2 cellular contexts compared by ENCODE assay signal in the genomic region with DNA sequence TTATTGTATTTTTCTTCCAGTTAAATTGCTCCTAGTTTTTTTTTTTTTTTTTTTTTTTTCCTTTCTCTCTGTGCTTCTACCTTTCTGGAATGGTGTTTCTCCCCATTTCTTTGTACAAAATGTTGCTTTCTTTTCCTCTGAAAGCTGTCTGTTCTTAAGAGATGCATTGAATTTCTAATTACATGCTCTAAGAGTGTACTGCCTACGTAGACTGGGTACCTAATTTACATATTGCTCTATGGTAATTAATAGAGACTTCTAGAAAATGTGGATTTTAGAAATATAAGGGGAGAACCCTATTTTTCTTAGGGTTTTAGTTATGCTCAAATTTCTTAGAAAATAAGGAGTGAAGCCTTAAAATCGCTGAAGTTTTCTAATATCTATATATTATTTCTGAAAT.
TF ChIP-seq lines count a peak whose summit lies in the region.

No MANE protein-coding gene starts in this region.

TF ChIP-seq in GM23338, 12 proteins besides CTCF, POLR2A, EP300 and RAD21:
- TF ChIP-seq NANOG (IDR thresholded peaks at IDR 0.05; ENCODE audit: borderline replicate concordance) (no peak), EZH2phosphoT487 (IDR thresholded peaks at IDR 0.05; ENCODE audit: unreplicated experiment) (no peak), POLR2AphosphoS5 (IDR thresholded peaks at IDR 0.05; ENCODE audit: low read depth) (no peak), CREB1 (CRISPR knock-in tag; IDR thresholded peaks at IDR 0.05; ENCODE audit: low read depth) (no peak), ZNF331 (CRISPR knock-in tag; IDR thresholded peaks at IDR 0.05; ENCODE audit: low read depth) (no peak), EZH2 (IDR thresholded peaks at IDR 0.05; ENCODE audit: low read depth, unreplicated experiment) (no peak), STAT1 (IDR thresholded peaks at IDR 0.05; ENCODE audit: unreplicated experiment) (no peak), JUNB (IDR thresholded peaks at IDR 0.05; ENCODE audit: unreplicated experiment) (no peak)
- TF ChIP-seq, protein P1, sequence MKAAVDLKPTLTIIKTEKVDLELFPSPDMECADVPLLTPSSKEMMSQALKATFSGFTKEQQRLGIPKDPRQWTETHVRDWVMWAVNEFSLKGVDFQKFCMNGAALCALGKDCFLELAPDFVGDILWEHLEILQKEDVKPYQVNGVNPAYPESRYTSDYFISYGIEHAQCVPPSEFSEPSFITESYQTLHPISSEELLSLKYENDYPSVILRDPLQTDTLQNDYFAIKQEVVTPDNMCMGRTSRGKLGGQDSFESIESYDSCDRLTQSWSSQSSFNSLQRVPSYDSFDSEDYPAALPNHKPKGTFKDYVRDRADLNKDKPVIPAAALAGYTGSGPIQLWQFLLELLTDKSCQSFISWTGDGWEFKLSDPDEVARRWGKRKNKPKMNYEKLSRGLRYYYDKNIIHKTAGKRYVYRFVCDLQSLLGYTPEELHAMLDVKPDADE (IDR thresholded peaks at IDR 0.05) = no peak
- TF ChIP-seq, protein P2, sequence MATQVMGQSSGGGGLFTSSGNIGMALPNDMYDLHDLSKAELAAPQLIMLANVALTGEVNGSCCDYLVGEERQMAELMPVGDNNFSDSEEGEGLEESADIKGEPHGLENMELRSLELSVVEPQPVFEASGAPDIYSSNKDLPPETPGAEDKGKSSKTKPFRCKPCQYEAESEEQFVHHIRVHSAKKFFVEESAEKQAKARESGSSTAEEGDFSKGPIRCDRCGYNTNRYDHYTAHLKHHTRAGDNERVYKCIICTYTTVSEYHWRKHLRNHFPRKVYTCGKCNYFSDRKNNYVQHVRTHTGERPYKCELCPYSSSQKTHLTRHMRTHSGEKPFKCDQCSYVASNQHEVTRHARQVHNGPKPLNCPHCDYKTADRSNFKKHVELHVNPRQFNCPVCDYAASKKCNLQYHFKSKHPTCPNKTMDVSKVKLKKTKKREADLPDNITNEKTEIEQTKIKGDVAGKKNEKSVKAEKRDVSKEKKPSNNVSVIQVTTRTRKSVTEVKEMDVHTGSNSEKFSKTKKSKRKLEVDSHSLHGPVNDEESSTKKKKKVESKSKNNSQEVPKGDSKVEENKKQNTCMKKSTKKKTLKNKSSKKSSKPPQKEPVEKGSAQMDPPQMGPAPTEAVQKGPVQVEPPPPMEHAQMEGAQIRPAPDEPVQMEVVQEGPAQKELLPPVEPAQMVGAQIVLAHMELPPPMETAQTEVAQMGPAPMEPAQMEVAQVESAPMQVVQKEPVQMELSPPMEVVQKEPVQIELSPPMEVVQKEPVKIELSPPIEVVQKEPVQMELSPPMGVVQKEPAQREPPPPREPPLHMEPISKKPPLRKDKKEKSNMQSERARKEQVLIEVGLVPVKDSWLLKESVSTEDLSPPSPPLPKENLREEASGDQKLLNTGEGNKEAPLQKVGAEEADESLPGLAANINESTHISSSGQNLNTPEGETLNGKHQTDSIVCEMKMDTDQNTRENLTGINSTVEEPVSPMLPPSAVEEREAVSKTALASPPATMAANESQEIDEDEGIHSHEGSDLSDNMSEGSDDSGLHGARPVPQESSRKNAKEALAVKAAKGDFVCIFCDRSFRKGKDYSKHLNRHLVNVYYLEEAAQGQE (IDR thresholded peaks at IDR 0.05; ENCODE audit: unreplicated experiment) = no peak

TF ChIP-seq in K562, 482 proteins besides CTCF, POLR2A, EP300 and RAD21:
- TF ChIP-seq, protein P3, sequence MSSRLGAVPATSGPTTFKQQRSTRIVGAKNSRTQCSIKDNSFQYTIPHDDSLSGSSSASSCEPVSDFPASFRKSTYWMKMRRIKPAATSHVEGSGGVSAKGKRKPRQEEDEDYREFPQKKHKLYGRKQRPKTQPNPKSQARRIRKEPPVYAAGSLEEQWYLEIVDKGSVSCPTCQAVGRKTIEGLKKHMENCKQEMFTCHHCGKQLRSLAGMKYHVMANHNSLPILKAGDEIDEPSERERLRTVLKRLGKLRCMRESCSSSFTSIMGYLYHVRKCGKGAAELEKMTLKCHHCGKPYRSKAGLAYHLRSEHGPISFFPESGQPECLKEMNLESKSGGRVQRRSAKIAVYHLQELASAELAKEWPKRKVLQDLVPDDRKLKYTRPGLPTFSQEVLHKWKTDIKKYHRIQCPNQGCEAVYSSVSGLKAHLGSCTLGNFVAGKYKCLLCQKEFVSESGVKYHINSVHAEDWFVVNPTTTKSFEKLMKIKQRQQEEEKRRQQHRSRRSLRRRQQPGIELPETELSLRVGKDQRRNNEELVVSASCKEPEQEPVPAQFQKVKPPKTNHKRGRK (tag; IDR thresholded peaks at IDR 0.05) = 0 out of 2 replicates have a peak, but pooled peaks have one; percentile 3
- TF ChIP-seq XRCC4 (IDR thresholded peaks at IDR 0.05; ENCODE audit: extremely low read depth, insufficient read depth, insufficient read length) (no peak), ZNF280A (IDR thresholded peaks at IDR 0.05; ENCODE audit: low read depth, partially characterized antibody) (no peak), HMGN3 (IDR thresholded peaks at IDR 0.05; ENCODE audit: borderline replicate concordance, extremely low read depth, insufficient read length, low read depth, low read length) (no peak)
